ENCODE assay signal across 34 cellular contexts in genomic region chr5:117624226-117624625, GRCh38.
"Had no signal": no experiment of that assay in that cellular context is flagged by ENCODE, and none has a peak within 500 bp of the region (broad histone marks: within the 10 kb centered on the region; RNA-seq: fewer than 3 reads in every experiment).

No MANE protein-coding gene starts in this region.

- DNase-seq: activated CD4-positive, alpha-beta memory T cell treated with anti-CD3 and anti-CD28 coated beads for 36 hours; activated CD4-positive, alpha-beta T cell treated with anti-CD3 and anti-CD28 coated beads for 36 hours; activated CD4-positive, alpha-beta T cell treated with anti-CD3 and anti-CD28 coated beads, Interleukin-2, amount 10 ng/mL, durations not matched to agents 24 days and 14 days; activated CD4-positive, CD25-positive, alpha-beta regulatory T cell; activated CD4-positive, CD25-positive, alpha-beta regulatory T cell treated with anti-CD3 and anti-CD28 coated beads, Interleukin-2, amount 50 U/mL, for 72 hours; activated CD8-positive, alpha-beta memory T cell treated with anti-CD3 and anti-CD28 coated beads, Interleukin-2, amount 10 ng/mL, durations not matched to agents 7 days and 5 days; activated CD8-positive, alpha-beta memory T cell treated with anti-CD3 and anti-CD28 coated beads, Interleukin-2, amount 50 U/mL, for 4 hours; activated CD8-positive, alpha-beta T cell treated with anti-CD3 and anti-CD28 coated beads, Interleukin-2, amount 10 ng/mL, durations not matched to agents 7 days and 5 days; activated effector memory CD4-positive, alpha-beta T cell treated with anti-CD3 and anti-CD28 coated beads, Interleukin-2, amount 50 U/mL, for 16 hours; activated naive CD4-positive, alpha-beta T cell treated with anti-CD3 and anti-CD28 coated beads for 36 hours; activated naive CD8-positive, alpha-beta T cell treated with anti-CD3 and anti-CD28 coated beads for 36 hours; activated naive CD8-positive, alpha-beta T cell treated with anti-CD3 and anti-CD28 coated beads, Interleukin-2, amount 50 U/mL, for 24 hours; activated T-cell treated with anti-CD3 and anti-CD28 coated beads, Interleukin-2, amount 50 U/mL, for 1 hour; activated T-cell treated with anti-CD3 and anti-CD28 coated beads, Interleukin-2, amount 50 U/mL, for 48 hours; adrenal gland; amygdala; aorta; body of pancreas; cerebellar nuclear complex; effector memory CD4-positive, alpha-beta T cell; endodermal cell; erythroblast; gastrocnemius medialis; glutamatergic neuron; heart left ventricle; T-helper 2 cell had no signal

- H3K4me3 ChIP-seq: adrenal gland, body of pancreas, coronary artery, dorsolateral prefrontal cortex, esophagus muscularis mucosa, gastrocnemius medialis, heart left ventricle had no signal

- H3K27ac Mint-ChIP-seq: activated CD4-positive, alpha-beta memory T cell treated with anti-CD3 and anti-CD28 coated beads for 36 hours; activated CD4-positive, alpha-beta T cell treated with anti-CD3 and anti-CD28 coated beads for 36 hours; activated CD4-positive, alpha-beta T cell treated with anti-CD3 and anti-CD28 coated beads, Interleukin-2, amount 10 ng/mL, durations not matched to agents 24 days and 14 days; activated CD8-positive, alpha-beta memory T cell treated with anti-CD3 and anti-CD28 coated beads, Interleukin-2, amount 10 ng/mL, durations not matched to agents 7 days and 5 days; activated CD8-positive, alpha-beta T cell treated with anti-CD3 and anti-CD28 coated beads, Interleukin-2, amount 10 ng/mL, durations not matched to agents 7 days and 5 days; activated naive CD4-positive, alpha-beta T cell treated with anti-CD3 and anti-CD28 coated beads for 36 hours; activated naive CD4-positive, alpha-beta T cell treated with anti-CD3 and anti-CD28 coated beads, Interleukin-2, amount 50 U/mL, for 24 hours; activated naive CD8-positive, alpha-beta T cell treated with anti-CD3 and anti-CD28 coated beads for 36 hours; activated naive CD8-positive, alpha-beta T cell treated with anti-CD3 and anti-CD28 coated beads, Interleukin-2, amount 50 U/mL, for 24 hours; activated T-helper 1 cell treated with anti-CD3 and anti-CD28 coated beads, Interleukin-12 subunit alpha, Interleukin-12 subunit beta, Interleukin-2, Interleukin-4 antibody, amounts not matched to agents 30 ng/mL and 10 ng/mL and 1 ng/mL, durations not matched to agents 14 hours and 24 hours and 36 hours; activated T-helper 2 cell treated with anti-CD3 and anti-CD28 coated beads, Interferon-gamma antibody, Interleukin-2, Interleukin-4, amounts not matched to agents 10 μg/mL and 5 μg/mL and 100 μg/mL, durations not matched to agents 14 hours and 24 hours and 36 hours; dendritic cell treated with granulocyte-macrophage colony-stimulating factor and Interleukin-4, amounts not matched to agents 40 ng/mL and 50 ng/mL, for 4 days; endodermal cell had no signal

- H3K36me3 Mint-ChIP-seq: activated CD4-positive, alpha-beta memory T cell treated with anti-CD3 and anti-CD28 coated beads for 36 hours; activated CD8-positive, alpha-beta memory T cell treated with anti-CD3 and anti-CD28 coated beads, Interleukin-2, amount 10 ng/mL, durations not matched to agents 7 days and 5 days; activated naive CD4-positive, alpha-beta T cell treated with anti-CD3 and anti-CD28 coated beads, Interleukin-2, amount 50 U/mL, for 24 hours; activated naive CD8-positive, alpha-beta T cell treated with anti-CD3 and anti-CD28 coated beads for 36 hours had no signal

- H3K9me3 Mint-ChIP-seq: activated CD4-positive, alpha-beta T cell treated with anti-CD3 and anti-CD28 coated beads, Interleukin-2, amount 10 ng/mL, durations not matched to agents 24 days and 14 days had no signal

- ATAC-seq: activated CD4-positive, alpha-beta T cell treated with anti-CD3 and anti-CD28 coated beads for 36 hours; activated CD8-positive, alpha-beta memory T cell treated with anti-CD3 and anti-CD28 coated beads, Interleukin-2, amount 10 ng/mL, durations not matched to agents 7 days and 5 days; activated CD8-positive, alpha-beta T cell treated with anti-CD3 and anti-CD28 coated beads, Interleukin-2, amount 10 ng/mL, durations not matched to agents 7 days and 5 days; activated naive CD8-positive, alpha-beta T cell treated with anti-CD3 and anti-CD28 coated beads, Interleukin-2, amount 50 U/mL, for 24 hours; body of pancreas; gastrocnemius medialis; heart left ventricle had no signal

- H3K27me3 ChIP-seq: adrenal gland, body of pancreas, dorsolateral prefrontal cortex, esophagus muscularis mucosa, foreskin keratinocyte, gastrocnemius medialis, heart left ventricle had no signal

- H3K36me3 ChIP-seq: adrenal gland, esophagus muscularis mucosa, gastrocnemius medialis, heart left ventricle had no signal

- H3K4me3 Mint-ChIP-seq: activated CD4-positive, alpha-beta memory T cell treated with anti-CD3 and anti-CD28 coated beads for 36 hours; activated CD4-positive, alpha-beta T cell treated with anti-CD3 and anti-CD28 coated beads for 36 hours; activated CD4-positive, alpha-beta T cell treated with anti-CD3 and anti-CD28 coated beads, Interleukin-2, amount 10 ng/mL, durations not matched to agents 24 days and 14 days; activated CD8-positive, alpha-beta memory T cell treated with anti-CD3 and anti-CD28 coated beads, Interleukin-2, amount 10 ng/mL, durations not matched to agents 7 days and 5 days; activated CD8-positive, alpha-beta T cell treated with anti-CD3 and anti-CD28 coated beads, Interleukin-2, amount 10 ng/mL, durations not matched to agents 7 days and 5 days; activated naive CD4-positive, alpha-beta T cell treated with anti-CD3 and anti-CD28 coated beads for 36 hours; activated naive CD4-positive, alpha-beta T cell treated with anti-CD3 and anti-CD28 coated beads, Interleukin-2, amount 50 U/mL, for 24 hours; activated naive CD8-positive, alpha-beta T cell treated with anti-CD3 and anti-CD28 coated beads for 36 hours; activated naive CD8-positive, alpha-beta T cell treated with anti-CD3 and anti-CD28 coated beads, Interleukin-2, amount 50 U/mL, for 24 hours; activated T-helper 1 cell treated with anti-CD3 and anti-CD28 coated beads, Interleukin-12 subunit alpha, Interleukin-12 subunit beta, Interleukin-2, Interleukin-4 antibody, amounts not matched to agents 30 ng/mL and 10 ng/mL and 1 ng/mL, durations not matched to agents 14 hours and 24 hours and 36 hours; dendritic cell treated with granulocyte-macrophage colony-stimulating factor and Interleukin-4, amounts not matched to agents 40 ng/mL and 50 ng/mL, for 4 days; endodermal cell had no signal

- H3K4me1 ChIP-seq: adrenal gland, body of pancreas, esophagus muscularis mucosa, foreskin keratinocyte, gastrocnemius medialis, heart left ventricle had no signal

- H3K9me3 ChIP-seq: adrenal gland, body of pancreas, esophagus muscularis mucosa, gastrocnemius medialis had no signal

- H3K4me1 Mint-ChIP-seq: activated CD4-positive, alpha-beta T cell treated with anti-CD3 and anti-CD28 coated beads for 36 hours; activated CD4-positive, alpha-beta T cell treated with anti-CD3 and anti-CD28 coated beads, Interleukin-2, amount 10 ng/mL, durations not matched to agents 24 days and 14 days; activated CD8-positive, alpha-beta memory T cell treated with anti-CD3 and anti-CD28 coated beads, Interleukin-2, amount 10 ng/mL, durations not matched to agents 7 days and 5 days; activated naive CD4-positive, alpha-beta T cell treated with anti-CD3 and anti-CD28 coated beads, Interleukin-2, amount 50 U/mL, for 24 hours; activated naive CD8-positive, alpha-beta T cell treated with anti-CD3 and anti-CD28 coated beads for 36 hours; activated naive CD8-positive, alpha-beta T cell treated with anti-CD3 and anti-CD28 coated beads, Interleukin-2, amount 50 U/mL, for 24 hours; endodermal cell had no signal

- H3K27ac ChIP-seq: adrenal gland, body of pancreas, coronary artery, esophagus muscularis mucosa, foreskin keratinocyte, gastrocnemius medialis, heart left ventricle had no signal

- H3K27me3 Mint-ChIP-seq: activated CD4-positive, alpha-beta memory T cell treated with anti-CD3 and anti-CD28 coated beads for 36 hours; activated CD4-positive, alpha-beta T cell treated with anti-CD3 and anti-CD28 coated beads for 36 hours; activated CD4-positive, alpha-beta T cell treated with anti-CD3 and anti-CD28 coated beads, Interleukin-2, amount 10 ng/mL, durations not matched to agents 24 days and 14 days; activated CD8-positive, alpha-beta memory T cell treated with anti-CD3 and anti-CD28 coated beads, Interleukin-2, amount 10 ng/mL, durations not matched to agents 7 days and 5 days; activated naive CD4-positive, alpha-beta T cell treated with anti-CD3 and anti-CD28 coated beads, Interleukin-2, amount 50 U/mL, for 24 hours; activated naive CD8-positive, alpha-beta T cell treated with anti-CD3 and anti-CD28 coated beads for 36 hours; activated naive CD8-positive, alpha-beta T cell treated with anti-CD3 and anti-CD28 coated beads, Interleukin-2, amount 50 U/mL, for 24 hours; dendritic cell treated with granulocyte-macrophage colony-stimulating factor and Interleukin-4, amounts not matched to agents 40 ng/mL and 50 ng/mL, for 4 days had no signal
